In genomic region chr9:3879315-3879714, GRCh38 we compare ENCODE assay signal across 19 cellular contexts.
DNase-seq lines count a peak whose midpoint lies in the region; ATAC-seq and TF ChIP-seq lines count a peak whose summit lies in the region.
"Had no signal": no experiment of that assay in that cellular context is flagged by ENCODE, and none has a peak within 500 bp of the region (broad histone marks: within the 10 kb centered on the region; RNA-seq: fewer than 3 reads in every experiment).

No MANE protein-coding gene starts in this region.

- peaks cover 3% of the 10 kb centered on the region for H3K9me3 Mint-ChIP-seq in mesothelial cell of epicardium

- peak overlapping the region; percentile 86 for H3K27ac ChIP-seq in SJCRH30
- H3K27ac ChIP-seq in parathyroid adenoma, result no peak overlapping the region
- H3K27ac ChIP-seq: coronary artery, stomach had no signal

- H3K36me3 Mint-ChIP-seq in mesothelial cell of epicardium, result no peaks in the 10 kb centered on the region
- H3K36me3 Mint-ChIP-seq: activated CD4-positive, alpha-beta memory T cell treated with anti-CD3 and anti-CD28 coated beads for 36 hours; CD8-positive, alpha-beta memory T cell had no signal

- H3K4me3 Mint-ChIP-seq in mesothelial cell of epicardium, result no peak overlapping the region
- H3K4me3 Mint-ChIP-seq: activated CD4-positive, alpha-beta memory T cell treated with anti-CD3 and anti-CD28 coated beads for 36 hours; activated naive CD8-positive, alpha-beta T cell; CD8-positive, alpha-beta memory T cell had no signal

- peak overlapping the region; percentile 23 for H3K4me2 ChIP-seq in parathyroid adenoma (ENCODE audit: low read length)

- peak overlapping the region; percentile 36 for H3K4me3 ChIP-seq in SJCRH30
- H3K4me3 ChIP-seq in parathyroid adenoma (ENCODE audit: low read depth, low read length), result no peak overlapping the region
- H3K4me3 ChIP-seq: coronary artery, mucosa of descending colon, stomach had no signal

- no peaks in the 10 kb centered on the region for H3K27me3 Mint-ChIP-seq in mesothelial cell of epicardium (ENCODE audit: low read depth)
- H3K27me3 Mint-ChIP-seq: activated CD4-positive, alpha-beta memory T cell treated with anti-CD3 and anti-CD28 coated beads for 36 hours; activated naive CD8-positive, alpha-beta T cell had no signal

- no peaks in the 10 kb centered on the region for H3K4me1 Mint-ChIP-seq in mesothelial cell of epicardium
- H3K4me1 Mint-ChIP-seq: CD8-positive, alpha-beta memory T cell had no signal

- DNase-seq in DMS 273 treated with DMSO at 0.1 percent for 48 hours (lab: John Stamatoyannopoulos, UW), result peak; percentile 60
- DNase-seq in NCI-H1694 treated with DMSO at 0.1 percent for 48 hours (lab: John Stamatoyannopoulos, UW), result peak; percentile 94
- DNase-seq in SJCRH30, result peak; percentile 57 to 72
- no peak for DNase-seq in mesothelial cell of epicardium (ENCODE audit: low spot score in 2 of 2, unreplicated experiment in 2 of 2)
- DNase-seq: activated CD4-positive, alpha-beta memory T cell treated with anti-CD3 and anti-CD28 coated beads for 36 hours; activated T-cell treated with anti-CD3 and anti-CD28 coated beads, Interleukin-2, amount 50 U/mL, for 1 hour; CD8-positive, alpha-beta memory T cell; foreskin fibroblast; HCEC 1CT; mucosa of descending colon; stimulated activated CD4-positive, alpha-beta T cell treated with anti-CD3 and anti-CD28 coated beads, Interleukin-2, amount 100 ng/mL, for 48 hours; stomach; T-helper 1 cell had no signal

- peaks cover 19% of the 10 kb centered on the region for H3K4me1 ChIP-seq in SJCRH30
- no peaks in the 10 kb centered on the region for H3K4me1 ChIP-seq in parathyroid adenoma

- no peak overlapping the region for H3K9ac ChIP-seq in parathyroid adenoma

- no peak overlapping the region for H2AFZ ChIP-seq in parathyroid adenoma

- H3K36me3 ChIP-seq in SJCRH30, result no peaks in the 10 kb centered on the region
- no peaks in the 10 kb centered on the region for H3K36me3 ChIP-seq in parathyroid adenoma (ENCODE audit: control insufficient read depth, insufficient read depth, low read length)

- TF ChIP-seq CTCF in parathyroid adenoma (IDR thresholded peaks at IDR 0.05), result no peak
- no peak for TF ChIP-seq CTCF in mesothelial cell of epicardium (IDR thresholded peaks at IDR 0.05; ENCODE audit: unreplicated experiment)

- no peak for ATAC-seq in GM18870 (IDR thresholded peaks at IDR 0.05; ENCODE audit: unreplicated experiment)
- ATAC-seq in GM18502 (IDR thresholded peaks at IDR 0.05; ENCODE audit: poor library complexity, unreplicated experiment), result no peak
- ATAC-seq: mucosa of descending colon, sciatic nerve had no signal

- no peaks in the 10 kb centered on the region for H3K79me2 ChIP-seq in parathyroid adenoma

- H3K27me3 ChIP-seq in SJCRH30, result no peaks in the 10 kb centered on the region
- H3K27me3 ChIP-seq in parathyroid adenoma (ENCODE audit: control insufficient read depth, insufficient read depth, low read length), result no peaks in the 10 kb centered on the region
- H3K27me3 ChIP-seq: stomach had no signal

- H3K9me3 ChIP-seq in SJCRH30 (replicated peaks), result no peaks in the 10 kb centered on the region
- H3K9me3 ChIP-seq in parathyroid adenoma (ENCODE audit: control insufficient read depth, low read length), result no peaks in the 10 kb centered on the region
- H3K9me3 ChIP-seq: mucosa of descending colon, stomach had no signal

- H3K27ac Mint-ChIP-seq in mesothelial cell of epicardium, result no peak overlapping the region
- H3K27ac Mint-ChIP-seq: activated CD4-positive, alpha-beta memory T cell treated with anti-CD3 and anti-CD28 coated beads for 36 hours; activated naive CD8-positive, alpha-beta T cell; CD8-positive, alpha-beta memory T cell had no signal

Comparison
In these comparisons a context has a peak if more than half of its experiments do, and no peak if none do; other contexts are left out.
1. DNase-seq: peak in DMS 273 treated with DMSO at 0.1 percent for 48 hours (single experiment), NCI-H1694 treated with DMSO at 0.1 percent for 48 hours (single experiment) and SJCRH30 (2 of 2); none in mesothelial cell of epicardium (0 of 2).